ENCODE assay signal across 1 cellular context in genomic region chr9:77628864-77629263, GRCh38. TPM values are rescaled to one million over a fixed set of nuclear protein-coding genes. Genes with fewer than 3 reads are reported as not detected.
"Had no signal": no experiment of that assay in that cellular context is flagged by ENCODE, and none has a peak within 500 bp of the region (broad histone marks: within the 10 kb centered on the region; RNA-seq: fewer than 3 reads in every experiment).

No MANE protein-coding gene starts in this region.

RNA-seq across cellular contexts. Expression of gene GNA14, which starts 19.3 kb away (rescaled TPM):
- polyA plus RNA-seq: GM12878 had no signal
